Comparison of ENCODE assay signal across 9 cellular contexts in the genomic region with DNA sequence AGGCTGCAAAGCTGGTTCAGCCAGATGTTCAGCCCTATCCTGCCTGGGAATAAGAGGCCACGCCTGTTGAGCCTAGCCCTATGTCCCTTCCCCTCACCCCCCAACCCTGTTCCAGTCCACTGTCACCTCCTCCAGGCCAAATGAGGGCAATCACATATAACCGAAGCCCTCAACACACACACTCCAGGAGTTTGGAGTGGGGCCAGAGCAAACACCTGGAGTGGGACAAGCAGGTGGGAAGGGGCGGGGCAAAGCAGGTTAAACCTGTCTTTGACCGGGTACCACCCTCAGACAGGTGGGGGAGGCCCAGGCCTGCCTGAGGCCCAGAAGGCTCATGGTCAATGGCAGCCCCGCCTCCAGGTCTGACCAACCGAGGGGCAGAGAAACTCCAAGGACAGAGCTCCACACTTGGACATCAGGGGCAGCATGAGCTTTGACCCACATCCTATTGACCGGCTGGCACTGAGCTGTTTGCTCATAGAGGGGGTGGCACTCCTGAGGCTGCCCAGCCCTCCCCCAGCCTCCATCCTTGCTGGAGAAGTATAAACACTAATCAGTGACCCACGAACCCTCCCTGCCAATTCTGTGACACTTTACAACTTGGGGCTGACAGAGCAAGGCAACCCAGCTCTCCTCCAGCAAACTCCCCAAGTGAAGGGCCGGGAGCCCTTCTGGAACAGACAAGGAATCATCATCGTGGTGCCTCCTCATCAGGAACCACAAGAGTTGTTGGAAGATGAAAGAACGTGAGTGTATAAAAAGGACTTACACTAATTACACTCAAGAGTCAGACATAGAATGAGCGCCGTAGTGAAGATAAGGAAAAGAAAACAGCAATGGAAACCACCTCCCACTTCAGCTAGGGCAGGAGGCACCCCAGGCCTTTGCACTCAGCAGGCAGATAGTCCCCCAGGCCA. TPM values are rescaled to one million over a fixed set of nuclear protein-coding genes. Genes with fewer than 3 reads are reported as not detected.
DNase-seq lines count a peak whose midpoint lies in the region; ATAC-seq and TF ChIP-seq lines count a peak whose summit lies in the region.
"Had no signal": no experiment of that assay in that cellular context is flagged by ENCODE, and none has a peak within 500 bp of the region (broad histone marks: within the 10 kb centered on the region; RNA-seq: fewer than 3 reads in every experiment).

No MANE protein-coding gene starts in this region.

- H3K9ac ChIP-seq in OCI-LY1 (ENCODE audit: low read length), result peak overlapping the region; percentile 75; the same call in 1 of the 2 replicates

- no peaks in the 10 kb centered on the region for H3F3A ChIP-seq in OCI-LY1 (ENCODE audit: insufficient read depth, low read length)

- H3K9me3 ChIP-seq in OCI-LY1 (ENCODE audit: low read length) (no peaks in the 10 kb centered on the region), iPS DF 6.9 (ENCODE audit: control insufficient read depth, insufficient read depth, low read length) (no peaks in the 10 kb centered on the region), gastrocnemius medialis (no peaks in the 10 kb centered on the region)
- H3K9me3 ChIP-seq: thoracic aorta had no signal

- no peaks in the 10 kb centered on the region for H4K20me1 ChIP-seq in OCI-LY1 (ENCODE audit: insufficient read depth, low read length)

- H3K4me3 ChIP-seq in OCI-LY1 (ENCODE audit: low read depth, low read length, poor library complexity, severe bottlenecking), result peak overlapping the region; percentile 78
- H3K4me3 ChIP-seq in iPS DF 6.9 (ENCODE audit: low read length), result peak overlapping the region; percentile 77
- no peak overlapping the region for H3K4me3 ChIP-seq in gastrocnemius medialis
- H3K4me3 ChIP-seq: thoracic aorta had no signal

- no CpG with 5 or more reads among the region's 13 CpGs for WGBS in iPS DF 6.9 (ENCODE audit: insufficient coverage, insufficient read length)

- H3K27ac ChIP-seq in OCI-LY1 (ENCODE audit: low read depth, low read length, poor library complexity, severe bottlenecking) (peak overlapping the region; percentile 44), iPS DF 6.9 (ENCODE audit: low read length) (no peak overlapping the region), gastrocnemius medialis (peak overlapping the region in 3 of 4 donors; percentile 24 to 62 (median 52))

- no peak overlapping the region for H2AFZ ChIP-seq in OCI-LY1 (ENCODE audit: low read length)

- peak overlapping the region; percentile 92 for H3K4me2 ChIP-seq in OCI-LY1 (ENCODE audit: low read length)

- H3K79me2 ChIP-seq in OCI-LY1 (ENCODE audit: insufficient read depth, low read length), result no peaks in the 10 kb centered on the region

- ATAC-seq in gastrocnemius medialis, result no peak

- H3K36me3 ChIP-seq in OCI-LY1 (ENCODE audit: insufficient read depth, low read length) (peaks cover 22% of the 10 kb centered on the region; the same call in 1 of the 2 replicates), iPS DF 6.9 (ENCODE audit: control insufficient read depth, insufficient read depth, low read length) (peaks cover 28% of the 10 kb centered on the region), gastrocnemius medialis (no peaks in the 10 kb centered on the region)
- H3K36me3 ChIP-seq: thoracic aorta had no signal

- TF ChIP-seq CTCF in OCI-LY1 (IDR thresholded peaks at IDR 0.05; ENCODE audit: low read length) (0 out of 2 replicates have a peak, but pooled peaks have one; percentile 20), gastrocnemius medialis (IDR thresholded peaks at IDR 0.05 in 4 of 5, conservative IDR thresholded peaks at IDR 0.05 in 1 of 5) (no peak), GM13977 (IDR thresholded peaks at IDR 0.05; ENCODE audit: extremely low read depth, insufficient read depth, missing control alignments) (no peak)

- H3K9me2 ChIP-seq in OCI-LY1 (ENCODE audit: low read depth, low read length), result no peaks in the 10 kb centered on the region

- no peaks in the 10 kb centered on the region for H3K27me3 ChIP-seq in OCI-LY1 (ENCODE audit: insufficient read depth, low read length)
- H3K27me3 ChIP-seq in iPS DF 6.9 (ENCODE audit: control insufficient read depth, insufficient read depth, low read length), result no peaks in the 10 kb centered on the region
- H3K27me3 ChIP-seq in gastrocnemius medialis, result no peaks in the 10 kb centered on the region

- in situ Hi-C loops in gastrocnemius medialis (cut with MboI; ENCODE audit: low sequenced_read_pairs in 4 of 4) (loop anchor here in 1 of 4 donors (25.0 kb wide), 1 partner anchor 422 kb away; the partner anchor contains the start of genes RANBP10 and TSNAXIP1), GM13977 (cut with MboI; ENCODE audit: low pct_unique_long_range_greater_than_20kb, low sequenced_read_pairs, unreplicated experiment) (no loop called here)

- intact Hi-C loops in gastrocnemius medialis (cut with DNase I; ENCODE audit: low total_unique reads), result no loop called here

- peak; percentile 49 for DNase-seq in DMS 273 (lab: John Stamatoyannopoulos, UW; ENCODE audit: unreplicated experiment)
- no peak for DNase-seq in DMS 273 treated with DMSO at 0.1 percent for 48 hours (lab: John Stamatoyannopoulos, UW)
- DNase-seq in iPS DF 6.9 (ENCODE audit: low read depth, low spot score), result no peak
- peak in 1 of 2 donors; percentile 31 for DNase-seq in gastrocnemius medialis
- no peak for DNase-seq in GM13977 (ENCODE audit: low spot score)
- no peak for DNase-seq in NCI-H2227 (lab: John Stamatoyannopoulos, UW; ENCODE audit: unreplicated experiment)
- no peak for DNase-seq in dermis blood vessel endothelial cell

- TF ChIP-seq POLR2A in gastrocnemius medialis (IDR thresholded peaks at IDR 0.05), result no peak

- H3K4me1 ChIP-seq in OCI-LY1 (ENCODE audit: insufficient read depth, low read length, severe bottlenecking) (peaks cover 30% of the 10 kb centered on the region), iPS DF 6.9 (ENCODE audit: control insufficient read depth, insufficient read depth, low read length) (peaks cover 6% of the 10 kb centered on the region), gastrocnemius medialis (peaks cover 12 to 19% of the 10 kb centered on the region in 2 donors)

RNA-seq across cellular contexts. Expression of gene ESRP2, which starts 1.5 kb away (rescaled TPM):
- total RNA-seq in gastrocnemius medialis (under 1 TPM in 3 of 4 donors, not detected in 1; 0.11 to 0.51 (median 0.13) TPM), dermis blood vessel endothelial cell (3.6 and 4.1 TPM in 2 replicates)

RNA-seq across cellular contexts. Expression of gene PLA2G15, which starts 10.7 kb away (rescaled TPM):
- total RNA-seq in gastrocnemius medialis, result 10 to 100 TPM; 67.8 to 91.3 (median 84.8) TPM
- 28.6 and 38.9 TPM in 2 replicates for total RNA-seq in dermis blood vessel endothelial cell

RNA-seq across cellular contexts. Expression of gene SLC7A6, which starts 29.9 kb away (rescaled TPM):
- total RNA-seq in gastrocnemius medialis (100 to 1,000 TPM in 3 of 4 donors, 10 to 100 TPM in 1; 97.3 to 205 (median 117) TPM), dermis blood vessel endothelial cell (17.4 and 31.1 TPM in 2 replicates)

Comparison
In these comparisons a context has a peak if more than half of its experiments do, and no peak if none do; other contexts are left out.
1. H3K4me3 ChIP-seq: peak in OCI-LY1 (single experiment) and iPS DF 6.9 (single experiment); none in gastrocnemius medialis (0 of 4).